8 cellular contexts compared by ENCODE assay signal in the genomic region with DNA sequence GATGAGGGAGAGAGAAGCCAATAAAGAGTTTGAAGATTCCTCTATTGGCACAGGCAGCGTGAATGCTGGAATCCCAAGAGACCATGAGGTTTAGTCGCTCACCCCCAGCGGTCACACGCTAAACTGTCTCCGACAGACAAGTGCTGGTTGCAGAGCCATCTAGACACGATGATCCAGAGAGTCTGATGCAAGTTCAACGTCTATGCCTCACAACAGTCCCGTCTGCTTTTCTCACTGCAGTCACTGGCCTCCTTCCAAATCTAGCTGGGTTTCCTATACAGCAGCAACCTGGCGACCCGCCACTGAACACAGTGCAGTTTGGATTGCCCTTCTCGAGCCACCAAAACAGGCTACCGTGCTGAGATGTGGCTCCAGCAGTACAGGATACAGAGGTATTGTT.
DNase-seq lines count a peak whose midpoint lies in the region; ATAC-seq and TF ChIP-seq lines count a peak whose summit lies in the region.

No MANE protein-coding gene starts in this region.

- peaks cover 79% of the 10 kb centered on the region for H3K36me3 Mint-ChIP-seq in activated naive CD4-positive, alpha-beta T cell treated with anti-CD3 and anti-CD28 coated beads for 36 hours (ENCODE audit: low read depth)
- H3K36me3 Mint-ChIP-seq in CD8-positive, alpha-beta T cell: peaks cover 30% of the 10 kb centered on the region

- H3K4me3 ChIP-seq in MG63 (no peak overlapping the region), dorsolateral prefrontal cortex (no peak overlapping the region)
- no peak overlapping the region for H3K4me3 ChIP-seq in CD8-positive, alpha-beta T cell (ENCODE audit: low read depth, low read length)

- H3K36me3 ChIP-seq in MG63: no peaks in the 10 kb centered on the region
- no peaks in the 10 kb centered on the region for H3K36me3 ChIP-seq in CD8-positive, alpha-beta T cell (ENCODE audit: insufficient read depth, low read length)

- H3K4me1 Mint-ChIP-seq in activated naive CD4-positive, alpha-beta T cell treated with anti-CD3 and anti-CD28 coated beads for 36 hours (ENCODE audit: low read depth): peaks cover 51% of the 10 kb centered on the region
- H3K4me1 Mint-ChIP-seq in CD8-positive, alpha-beta T cell (ENCODE audit: low read depth): peaks cover 36% of the 10 kb centered on the region

- no peaks in the 10 kb centered on the region for H3K27me3 ChIP-seq in MG63
- H3K27me3 ChIP-seq in dorsolateral prefrontal cortex: no peaks in the 10 kb centered on the region
- H3K27me3 ChIP-seq in CD8-positive, alpha-beta T cell (ENCODE audit: insufficient read depth, low read length): no peaks in the 10 kb centered on the region

- POLR2A ChIA-PET in CD8-positive, alpha-beta T cell (lab: Charles Lee): interaction anchor here (1.2 to 5.0 kb wide), 2 partner anchors 18 to 21 kb away, joined by 3 to 30 read pairs; no protein-coding TSS in a partner anchor

- TF ChIP-seq CTCF in dorsolateral prefrontal cortex (IDR thresholded peaks at IDR 0.05 in 54 of 56, conservative IDR thresholded peaks at IDR 0.05 in 2 of 56; ENCODE audit: low read depth in 1 of 56, partially characterized antibody in 56 of 56): peak in 7 of 56 donors; percentile 8 to 30 (median 22)
- no peak for TF ChIP-seq CTCF in CD8-positive, alpha-beta T cell (IDR thresholded peaks at IDR 0.05)

- no peaks in the 10 kb centered on the region for H3K27me3 Mint-ChIP-seq in activated naive CD4-positive, alpha-beta T cell treated with anti-CD3 and anti-CD28 coated beads for 36 hours (ENCODE audit: low read depth)
- H3K27me3 Mint-ChIP-seq in CD8-positive, alpha-beta T cell (ENCODE audit: low read depth): no peaks in the 10 kb centered on the region

- no peaks in the 10 kb centered on the region for H3K9me3 Mint-ChIP-seq in activated naive CD4-positive, alpha-beta T cell treated with anti-CD3 and anti-CD28 coated beads for 36 hours
- no peaks in the 10 kb centered on the region for H3K9me3 Mint-ChIP-seq in CD8-positive, alpha-beta T cell

- DNase-seq in Daoy (ENCODE audit: low read depth) (peak; percentile 60), MG63 (peak; percentile 45), dorsolateral prefrontal cortex (peak in 5 of 10 donors; percentile 15 to 86 (median 48)), NCI-H69 (lab: John Stamatoyannopoulos, UW) (no peak)
- no peak for DNase-seq in activated T-cell treated with anti-CD3 and anti-CD28 coated beads, Interleukin-2, amount 50 U/mL, for 48 hours
- DNase-seq in activated naive CD4-positive, alpha-beta T cell treated with anti-CD3 and anti-CD28 coated beads for 36 hours: no peak
- DNase-seq in CD8-positive, alpha-beta T cell: no peak

- peaks cover 23% of the 10 kb centered on the region for H3K4me1 ChIP-seq in CD8-positive, alpha-beta T cell (ENCODE audit: insufficient read depth, low read length)

- H3K27ac ChIP-seq in dorsolateral prefrontal cortex: peak overlapping the region in 49 of 59 donors; percentile 9 to 81 (median 49)
- H3K27ac ChIP-seq in CD8-positive, alpha-beta T cell (ENCODE audit: low read depth, low read length): no peak overlapping the region

- H3K4me3 Mint-ChIP-seq in activated naive CD4-positive, alpha-beta T cell treated with anti-CD3 and anti-CD28 coated beads for 36 hours: no peak overlapping the region
- no peak overlapping the region for H3K4me3 Mint-ChIP-seq in CD8-positive, alpha-beta T cell

- no peaks in the 10 kb centered on the region for H3K9me3 ChIP-seq in MG63
- H3K9me3 ChIP-seq in CD8-positive, alpha-beta T cell (ENCODE audit: low read length): no peaks in the 10 kb centered on the region

- peak; percentile 52 for ATAC-seq in GM21367 (IDR thresholded peaks at IDR 0.05; ENCODE audit: unreplicated experiment)
- no peak for ATAC-seq in CD8-positive, alpha-beta T cell

- CTCF ChIA-PET in activated naive CD4-positive, alpha-beta T cell treated with anti-CD3 and anti-CD28 coated beads for 36 hours (lab: Charles Lee): no interaction called here
- CTCF ChIA-PET in CD8-positive, alpha-beta T cell (lab: Charles Lee): interaction anchor here (1.1 kb wide), 1 partner anchor 26 kb away, joined by 3 read pairs; no protein-coding TSS in a partner anchor

- intact Hi-C loops in dorsolateral prefrontal cortex (cut with DNase I): no loop called here
- intact Hi-C loops in activated naive CD4-positive, alpha-beta T cell treated with anti-CD3 and anti-CD28 coated beads for 36 hours (cut with micrococcal nuclease): no loop called here
- intact Hi-C loops in CD8-positive, alpha-beta T cell (cut with DNase I, micrococcal nuclease): loop anchor here in 1 of 2 experiments (10.0 kb wide), 1 partner anchor 598 kb away; the partner anchor contains the start of gene SCAF4

- H3K27ac Mint-ChIP-seq in activated naive CD4-positive, alpha-beta T cell treated with anti-CD3 and anti-CD28 coated beads for 36 hours: no peak overlapping the region
- no peak overlapping the region for H3K27ac Mint-ChIP-seq in CD8-positive, alpha-beta T cell

Comparison
In these comparisons a context has a peak if more than half of its experiments do, and no peak if none do; other contexts are left out.
1. DNase-seq: peak in Daoy (single experiment) and MG63 (single experiment); none in activated T-cell treated with anti-CD3 and anti-CD28 coated beads, Interleukin-2, amount 50 U/mL, for 48 hours (0 of 2), NCI-H69 (single experiment), activated naive CD4-positive, alpha-beta T cell treated with anti-CD3 and anti-CD28 coated beads for 36 hours (single experiment) and CD8-positive, alpha-beta T cell (0 of 7).